In the genomic region with DNA sequence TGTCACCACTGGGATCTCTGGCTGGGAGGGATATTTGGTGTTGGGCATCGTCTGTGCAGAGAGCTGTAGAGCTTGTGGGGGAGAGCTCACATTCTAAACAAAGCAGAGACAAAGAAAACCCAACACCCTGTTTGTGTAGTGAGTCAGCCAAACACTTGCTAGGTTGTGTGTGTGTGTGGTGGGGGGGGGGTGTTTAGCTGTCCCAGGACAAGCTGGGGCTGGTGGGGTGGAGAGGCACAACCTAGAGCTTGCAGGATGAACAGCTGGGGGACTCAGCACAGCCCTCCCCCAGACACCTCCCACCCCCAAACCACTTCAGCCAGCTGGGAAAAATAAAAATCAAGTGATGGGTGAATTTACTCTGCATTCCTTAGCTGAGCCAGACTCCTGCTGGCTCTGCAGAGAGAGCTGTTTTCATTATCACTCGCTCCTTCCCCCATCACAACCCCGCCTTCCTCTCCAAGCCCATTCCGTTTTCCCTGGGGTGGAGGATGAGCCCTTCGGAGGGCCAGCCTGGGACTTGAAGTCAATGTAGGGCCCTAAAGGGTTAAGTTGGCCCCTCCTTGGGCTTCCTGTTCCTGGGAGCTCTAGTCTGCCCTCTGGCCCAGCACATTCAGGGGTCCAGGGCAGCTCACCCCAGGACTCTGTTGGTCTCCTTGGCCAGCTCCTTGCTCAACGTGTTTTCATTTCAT, we compare ENCODE assay signal across 9 cellular contexts. TPM values are rescaled to one million over a fixed set of nuclear protein-coding genes. Genes with fewer than 3 reads are reported as not detected.
DNase-seq lines count a peak whose midpoint lies in the region; ATAC-seq lines count a peak whose summit lies in the region.
"Had no signal": no experiment of that assay in that cellular context is flagged by ENCODE, and none has a peak within 500 bp of the region (broad histone marks: within the 10 kb centered on the region; RNA-seq: fewer than 3 reads in every experiment).

No MANE protein-coding gene starts in this region.

- peak overlapping the region; percentile 72 for H3K56ac ChIP-seq in mesendoderm (ENCODE audit: low read length)

- H4K5ac ChIP-seq in mesendoderm (ENCODE audit: low read length) = no peak overlapping the region

- H4K8ac ChIP-seq in mesendoderm (ENCODE audit: low read depth, low read length) = no peak overlapping the region

- H3K4me1 ChIP-seq in HUES64 (ENCODE audit: insufficient read depth, low read length) (peaks cover 15% of the 10 kb centered on the region), ectodermal cell (ENCODE audit: control insufficient read depth, insufficient read depth, low read length) (peaks cover 15% of the 10 kb centered on the region), mesendoderm (ENCODE audit: control insufficient read depth, low read depth, low read length) (peaks cover 3% of the 10 kb centered on the region)

- H2BK5ac ChIP-seq in mesendoderm (ENCODE audit: low read length) = no peak overlapping the region

- H3K36me3 ChIP-seq in HUES64 (ENCODE audit: insufficient read depth, low read length) (no peaks in the 10 kb centered on the region), ectodermal cell (ENCODE audit: control insufficient read depth, insufficient read depth, low read length) (no peaks in the 10 kb centered on the region), mesendoderm (ENCODE audit: control insufficient read depth, insufficient read depth, low read length) (no peaks in the 10 kb centered on the region)

- H3K27ac ChIP-seq in HUES64 (ENCODE audit: low read depth, low read length) (peak overlapping the region; percentile 77), ectodermal cell (ENCODE audit: insufficient read depth, low read depth, low read length, poor library complexity, severe bottlenecking) (peak overlapping the region; percentile 38), mesendoderm (ENCODE audit: low read depth, low read length) (peak overlapping the region; percentile 51)
- H3K27ac ChIP-seq: KMS-11 had no signal

- 7% methylated on average over 5 of the region's 6 CpGs for WGBS in HUES64
- 7 to 10% methylated on average over 6 of the region's 6 CpGs for WGBS in ectodermal cell, 2 experiments
- WGBS in mesendoderm (ENCODE audit: extremely low coverage, insufficient coverage, low lambda C conversion rate) = no CpG with 5 or more reads among the region's 6 CpGs

- H3K23ac ChIP-seq in mesendoderm (ENCODE audit: low read length) = no peak overlapping the region

- ATAC-seq in GM19452 (IDR thresholded peaks at IDR 0.05; ENCODE audit: unreplicated experiment) = no peak

- H3K9me3 ChIP-seq in HUES64 (ENCODE audit: insufficient read depth, low read depth, low read length) (no peaks in the 10 kb centered on the region), ectodermal cell (ENCODE audit: control insufficient read depth, low read length) (no peaks in the 10 kb centered on the region)

- H2BK15ac ChIP-seq in mesendoderm (replicated peaks; ENCODE audit: low read depth) = no peak overlapping the region

- no peak overlapping the region for H3K4me2 ChIP-seq in mesendoderm (ENCODE audit: low read length)
- H3K4me2 ChIP-seq: KMS-11 had no signal

- H3K4ac ChIP-seq in mesendoderm (ENCODE audit: low read depth, low read length) = peak overlapping the region; percentile 41

- H2BK120ac ChIP-seq in mesendoderm (ENCODE audit: low read depth, low read length) = no peak overlapping the region

- DNase-seq in AG08395 (ENCODE audit: low spot score) = peak; percentile 77
- peak; percentile 90 for DNase-seq in mesendoderm
- no peak for DNase-seq in stimulated activated CD4-positive, alpha-beta T cell treated with anti-CD3 and anti-CD28 coated beads, Interleukin-15, amount 100 ng/mL, for 24 hours
- DNase-seq in NCI-H1105 treated with DMSO at 0.1 percent for 48 hours (lab: John Stamatoyannopoulos, UW) = no peak
- no peak for DNase-seq in NCI-H774 (lab: John Stamatoyannopoulos, UW)

- peak overlapping the region; percentile 35; the same call in 1 of the 2 replicates for H3K9ac ChIP-seq in HUES64 (ENCODE audit: low read depth, low read length)
- H3K9ac ChIP-seq in mesendoderm (ENCODE audit: low read length) = peak overlapping the region; percentile 8
- H3K9ac ChIP-seq: KMS-11 had no signal

- H3K4me3 ChIP-seq in HUES64 (ENCODE audit: low read length) (0 out of 2 replicates have a peak overlapping the region, but pooled peaks have one; percentile 5), ectodermal cell (ENCODE audit: insufficient read depth, low read depth, low read length) (no peak overlapping the region), mesendoderm (ENCODE audit: low read length) (no peak overlapping the region)

- H3K79me1 ChIP-seq in mesendoderm (ENCODE audit: low read length) = no peaks in the 10 kb centered on the region

- no peaks in the 10 kb centered on the region for H3K79me2 ChIP-seq in mesendoderm (ENCODE audit: control insufficient read depth, insufficient read depth, low read length)

- H2AK5ac ChIP-seq in mesendoderm (ENCODE audit: low read length) = no peak overlapping the region

- H3K18ac ChIP-seq in mesendoderm (ENCODE audit: low read length) = peak overlapping the region; percentile 41

- H3K27me3 ChIP-seq in HUES64 (ENCODE audit: insufficient read depth, low read length) (peaks cover 22% of the 10 kb centered on the region), ectodermal cell (ENCODE audit: control insufficient read depth, insufficient read depth, low read length, poor library complexity, severe bottlenecking) (peaks cover 26% of the 10 kb centered on the region), mesendoderm (ENCODE audit: insufficient read depth, low read length, poor library complexity) (no peaks in the 10 kb centered on the region)

RNA-seq across cellular contexts. Expression of gene OLFML2A, which starts 2.6 kb away (rescaled TPM):
- 4.2 TPM for polyA plus RNA-seq in HUES64 (2013, experiment 1 of 2)
- polyA plus RNA-seq in HUES64 (2013, experiment 2 of 2) = 5.8 TPM
- 9.5 TPM for polyA plus RNA-seq in ectodermal cell (2013, experiment 1 of 4)
- 8.0 TPM for polyA plus RNA-seq in ectodermal cell (2013, experiment 2 of 4)
- 6.0 TPM for polyA plus RNA-seq in ectodermal cell (2013, experiment 3 of 4)
- polyA plus RNA-seq in ectodermal cell (2013, experiment 4 of 4) = 5.8 TPM
- 2.1 TPM for polyA plus RNA-seq in mesendoderm (2013, experiment 1 of 2)
- 2.4 TPM for polyA plus RNA-seq in mesendoderm (2013, experiment 2 of 2)

RNA-seq across cellular contexts. Expression of gene NR6A1, which starts 8.4 kb away (rescaled TPM):
- 126 TPM for polyA plus RNA-seq in HUES64 (2013, experiment 1 of 2)
- 126 TPM for polyA plus RNA-seq in HUES64 (2013, experiment 2 of 2)
- 247 TPM for polyA plus RNA-seq in ectodermal cell (2013, experiment 1 of 4)
- 281 TPM for polyA plus RNA-seq in ectodermal cell (2013, experiment 2 of 4)
- polyA plus RNA-seq in ectodermal cell (2013, experiment 3 of 4) = 175 TPM
- polyA plus RNA-seq in ectodermal cell (2013, experiment 4 of 4) = 190 TPM
- polyA plus RNA-seq in mesendoderm (2013, experiment 1 of 2) = 58.7 TPM
- 58.1 TPM for polyA plus RNA-seq in mesendoderm (2013, experiment 2 of 2)

Comparison
In these comparisons a context has a peak if more than half of its experiments do, and no peak if none do; other contexts are left out.
1. DNase-seq: peak in AG08395 (single experiment) and mesendoderm (single experiment); none in stimulated activated CD4-positive, alpha-beta T cell treated with anti-CD3 and anti-CD28 coated beads, Interleukin-15, amount 100 ng/mL, for 24 hours (single experiment), NCI-H1105 treated with DMSO at 0.1 percent for 48 hours (single experiment) and NCI-H774 (single experiment).
2. Peak in every context shown above with its lines, with median percentiles within 50 percentile points of each other: H3K27ac ChIP-seq.